In genomic region chr1:38077523-38078147, GRCh38 we compare ENCODE assay signal across 23 cellular contexts. TPM values are rescaled to one million over a fixed set of nuclear protein-coding genes. Genes with fewer than 3 reads are reported as not detected.
DNase-seq lines count a peak whose midpoint lies in the region; ATAC-seq and TF ChIP-seq lines count a peak whose summit lies in the region.
"Had no signal": no experiment of that assay in that cellular context is flagged by ENCODE, and none has a peak within 500 bp of the region (broad histone marks: within the 10 kb centered on the region; RNA-seq: fewer than 3 reads in every experiment).

No MANE protein-coding gene starts in this region.

- no peak overlapping the region for H3K27ac Mint-ChIP-seq in HFFc6
- H3K27ac Mint-ChIP-seq: CD4-positive, alpha-beta T cell; IgD-negative memory B cell had no signal

- no peak overlapping the region for H3K4me3 Mint-ChIP-seq in HFFc6
- H3K4me3 Mint-ChIP-seq: CD4-positive, alpha-beta T cell; IgD-negative memory B cell had no signal

- ATAC-seq in HG02970 (IDR thresholded peaks at IDR 0.05; ENCODE audit: low FRiP score, unreplicated experiment): no peak
- ATAC-seq in GM18861 (IDR thresholded peaks at IDR 0.05; ENCODE audit: unreplicated experiment): no peak
- ATAC-seq: GM12878, Panc1 had no signal

- no peaks in the 10 kb centered on the region for H3K9me3 Mint-ChIP-seq in HFFc6
- H3K9me3 Mint-ChIP-seq: CD4-positive, alpha-beta T cell; IgD-negative memory B cell had no signal

- peaks cover 22% of the 10 kb centered on the region for H3K27me3 Mint-ChIP-seq in HFFc6 (ENCODE audit: insufficient read depth)
- H3K27me3 Mint-ChIP-seq: IgD-negative memory B cell had no signal

- no peaks in the 10 kb centered on the region for H3K36me3 Mint-ChIP-seq in HFFc6 (ENCODE audit: low read depth)
- H3K36me3 Mint-ChIP-seq: IgD-negative memory B cell had no signal

- DNase-seq in AG20443 (ENCODE audit: low spot score) (peak; percentile 51), HFFc6 (peak; percentile 3), RPMI7951 (ENCODE audit: low read depth) (peak; percentile 60), foreskin fibroblast (peak; percentile 20 to 50), OCI-M2 (lab: John Stamatoyannopoulos, UW; ENCODE audit: unreplicated experiment) (no peak)
- DNase-seq: ACHN; BE2C; CD4-positive, alpha-beta T cell; GOT3; NCI-H1417; NCI-H187 treated with DMSO at 0.1 percent for 48 hours; NCI-H510A treated with DMSO at 0.1 percent for 48 hours; NCI-H82; Right ventricle myocardium superior; T-helper 1 cell had no signal

- no peak for TF ChIP-seq CTCF in HFFc6 (IDR thresholded peaks at IDR 0.05)
- no peak for TF ChIP-seq CTCF in foreskin fibroblast (IDR thresholded peaks at IDR 0.05; ENCODE audit: low read depth, low read length)

- no peaks in the 10 kb centered on the region for H3K4me1 Mint-ChIP-seq in HFFc6 (ENCODE audit: low read depth)

- no peak overlapping the region for H3K4me3 ChIP-seq in foreskin fibroblast (ENCODE audit: low read depth in 1 of 2, low read length in 2 of 2)
- H3K4me3 ChIP-seq: GM12878, SK-N-MC had no signal

RNA-seq across cellular contexts. Expression of gene POU3F1, which starts 31.0 kb away (rescaled TPM):
- total RNA-seq in HFFc6 (2021; fragmentation: NEBNext Ultra II Directional; extraction: Animal tissue kit (Norgen Biotek cat#: 25700)): under 1 TPM in 1 of 6 experiments, not detected in 5; 0.11 TPM
- not detected in 2 replicates for total RNA-seq in RPMI7951 (2014; rRNA removed; shearing (Covaris generic))
- total RNA-seq: G401, LHCN-M2 had no signal
